21 cellular contexts compared by ENCODE assay signal in the genomic region with DNA sequence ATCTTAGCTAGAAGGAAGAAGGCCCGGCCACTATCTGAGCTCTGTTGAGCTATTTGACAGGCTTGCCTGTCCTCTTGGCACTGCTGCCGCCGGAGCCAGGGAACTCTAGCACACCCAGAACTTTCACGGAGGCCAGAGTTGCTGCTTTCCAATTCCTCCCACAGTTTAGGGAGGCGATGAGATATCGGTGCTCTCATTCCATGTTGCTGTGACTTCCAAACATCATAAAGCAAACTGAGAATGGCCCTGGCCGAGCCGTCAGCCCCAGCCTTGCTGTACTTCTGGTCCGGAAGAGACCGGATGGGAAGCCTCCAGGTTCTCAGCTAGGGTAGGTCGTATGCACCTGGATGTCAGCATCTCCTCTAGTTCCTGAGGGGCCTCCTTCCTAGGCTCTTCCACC.
DNase-seq lines count a peak whose midpoint lies in the region; ATAC-seq and TF ChIP-seq lines count a peak whose summit lies in the region.
"Had no signal": no experiment of that assay in that cellular context is flagged by ENCODE, and none has a peak within 500 bp of the region (broad histone marks: within the 10 kb centered on the region; RNA-seq: fewer than 3 reads in every experiment).

No MANE protein-coding gene starts in this region.

- in situ Hi-C loops in IMR-90 (cut with MboI; ENCODE audit: low sequenced_read_pairs) = no loop called here

- no peak overlapping the region for H3K4ac ChIP-seq in IMR-90 (ENCODE audit: low read depth, low read length)

- H3K27me3 Mint-ChIP-seq in endothelial cell (ENCODE audit: unreplicated experiment) = peaks cover 4% of the 10 kb centered on the region

- H3K27me3 ChIP-seq in IMR-90 (ENCODE audit: control insufficient read depth, insufficient read depth, low read length) (no peaks in the 10 kb centered on the region), gastroesophageal sphincter (no peaks in the 10 kb centered on the region), lung (ENCODE audit: control insufficient read depth, insufficient read depth) (no peaks in the 10 kb centered on the region), subcutaneous abdominal adipose tissue (ENCODE audit: control insufficient read depth in 5 of 5, insufficient read depth in 4 of 5, low read length in 5 of 5) (no peaks in the 10 kb centered on the region)
- H3K27me3 ChIP-seq: cardiac muscle cell had no signal

- POLR2A ChIA-PET in IMR-90 (lab: Charles Lee; ENCODE audit: unreplicated experiment) = no interaction called here

- no peak overlapping the region for H4K91ac ChIP-seq in IMR-90 (ENCODE audit: insufficient read depth, low read depth, low read length)

- no CpG with 5 or more reads among the region's 11 CpGs for WGBS in IMR-90 (ENCODE audit: extremely low coverage in 2 of 2, insufficient read length in 1 of 2), 2 experiments
- WGBS in gastroesophageal sphincter (ENCODE audit: low coverage in 1 of 2), 2 donors = 54 to 62% methylated on average over 8 to 11 of the region's 11 CpGs
- WGBS in lung, 2 donors = 83 to 84% methylated on average over 11 of the region's 11 CpGs

- dilution Hi-C loops in IMR-90 (cut with HindIII; ENCODE audit: low sequenced_read_pairs, unreplicated experiment) = no loop called here

- H3K14ac ChIP-seq in IMR-90 (replicated peaks; ENCODE audit: low read depth, low read length) = no peak overlapping the region

- no peak overlapping the region for H4K8ac ChIP-seq in IMR-90 (ENCODE audit: low read depth in 2 of 2, low read length in 2 of 2)

- no peak overlapping the region for H2BK15ac ChIP-seq in IMR-90 (ENCODE audit: low read depth, low read length)

- no peaks in the 10 kb centered on the region for H4K20me1 ChIP-seq in IMR-90 (ENCODE audit: insufficient read depth, low read length)

- H2AK9ac ChIP-seq in IMR-90 (replicated peaks; ENCODE audit: low read depth, low read length, poor library complexity) = peak overlapping the region; percentile 7

- H3K9me3 ChIP-seq in IMR-90 (ENCODE audit: control insufficient read depth, insufficient read depth, low read length) (no peaks in the 10 kb centered on the region), gastroesophageal sphincter (no peaks in the 10 kb centered on the region), lung (ENCODE audit: control insufficient read depth in 2 of 2, insufficient read depth in 1 of 2, low read length in 1 of 2) (no peaks in the 10 kb centered on the region), subcutaneous abdominal adipose tissue (ENCODE audit: control insufficient read depth in 5 of 5, low read length in 5 of 5) (no peaks in the 10 kb centered on the region)

- no peak for TF ChIP-seq EP300 in gastroesophageal sphincter (IDR thresholded peaks at IDR 0.05)

- H3K4me1 ChIP-seq in IMR-90 (ENCODE audit: control insufficient read depth, insufficient read depth, low read length) (peaks cover 31% of the 10 kb centered on the region), gastroesophageal sphincter (peaks cover 11 to 82% (median 20%) of the 10 kb centered on the region in 3 donors), lung (ENCODE audit: control insufficient read depth in 2 of 2, insufficient read depth in 2 of 2, low read length in 2 of 2) (peaks cover 4 to 12% of the 10 kb centered on the region in 2 donors), subcutaneous abdominal adipose tissue (ENCODE audit: control insufficient read depth in 5 of 5, insufficient read depth in 5 of 5, low read length in 5 of 5) (peaks cover 8 to 55% (median 41%) of the 10 kb centered on the region in 5 donors)

- H3K9ac ChIP-seq in IMR-90 (ENCODE audit: low read depth, low read length) (no peak overlapping the region), subcutaneous abdominal adipose tissue (ENCODE audit: low read length in 5 of 5) (peak overlapping the region in 1 of 5 donors; percentile 8)

- H2BK5ac ChIP-seq in IMR-90 (ENCODE audit: low read depth, low read length, poor library complexity, severe bottlenecking) = no peak overlapping the region

- no TSS peak for BruUV-seq in IMR-90 (replicated peaks; lab: Mats Ljungman, UMichigan)

- no peaks in the 10 kb centered on the region for H3K36me3 Mint-ChIP-seq in endothelial cell (ENCODE audit: low read depth, unreplicated experiment)
- H3K36me3 Mint-ChIP-seq: activated CD4-positive, alpha-beta memory T cell treated with anti-CD3 and anti-CD28 coated beads for 36 hours had no signal

- H3K4me2 ChIP-seq in IMR-90 (ENCODE audit: low read depth, low read length) = no peak overlapping the region
- H3K4me2 ChIP-seq: GM23338, PC-9 had no signal

- H3K56ac ChIP-seq in IMR-90 (ENCODE audit: extremely low read depth, insufficient read depth, low read length) = no peak overlapping the region

- CTCF ChIA-PET in IMR-90 (lab: Yijun Ruan, JAX) = no interaction called here

- no peak overlapping the region for H4K5ac ChIP-seq in IMR-90 (ENCODE audit: low read depth, low read length)

- H3K27ac ChIP-seq in IMR-90 (ENCODE audit: insufficient read depth, low read length) = no peak overlapping the region
- peak overlapping the region; percentile 0 to 74 (median 62) for H3K27ac ChIP-seq in gastroesophageal sphincter
- peak overlapping the region; percentile 56 to 60 for H3K27ac ChIP-seq in lung (ENCODE audit: low read depth in 1 of 2, low read length in 1 of 2)
- peak overlapping the region; percentile 22 for H3K27ac ChIP-seq in subcutaneous abdominal adipose tissue (ENCODE audit: low read depth, low read length)
- H3K27ac ChIP-seq: cardiac muscle cell, PC-9, WERI-Rb-1 had no signal

- H3K36me3 ChIP-seq in IMR-90 (ENCODE audit: control insufficient read depth, insufficient read depth, low read length) (no peaks in the 10 kb centered on the region), gastroesophageal sphincter (no peaks in the 10 kb centered on the region), lung (ENCODE audit: control insufficient read depth in 2 of 2, insufficient read depth in 2 of 2, low read length in 2 of 2) (no peaks in the 10 kb centered on the region), subcutaneous abdominal adipose tissue (ENCODE audit: control insufficient read depth in 5 of 5, insufficient read depth in 5 of 5, low read length in 5 of 5) (no peaks in the 10 kb centered on the region)
- H3K36me3 ChIP-seq: cardiac muscle cell, WERI-Rb-1 had no signal

- intact Hi-C loops in IMR-90 (cut with micrococcal nuclease) = loop anchor here (5.0 kb wide), 1 partner anchor 89 kb away; no protein-coding TSS in a partner anchor

- TF ChIP-seq POLR2A in IMR-90 (IDR thresholded peaks at IDR 0.05; ENCODE audit: low read depth, low read length) (no peak), gastroesophageal sphincter (IDR thresholded peaks at IDR 0.05) (no peak)

- no peak overlapping the region for H2BK20ac ChIP-seq in IMR-90 (ENCODE audit: low read depth, low read length)

- no peak overlapping the region for H3K27ac Mint-ChIP-seq in endothelial cell (ENCODE audit: unreplicated experiment)
- H3K27ac Mint-ChIP-seq: activated CD4-positive, alpha-beta memory T cell treated with anti-CD3 and anti-CD28 coated beads for 36 hours; GM23338 had no signal

- TF ChIP-seq CTCF in IMR-90 (conservative IDR thresholded peaks at IDR 0.05; ENCODE audit: low read depth, low read length) (no peak), gastroesophageal sphincter (IDR thresholded peaks at IDR 0.05) (no peak), lung (IDR thresholded peaks at IDR 0.05; ENCODE audit: control extremely low read depth, extremely low read depth) (no peak), endothelial cell (IDR thresholded peaks at IDR 0.05; ENCODE audit: unreplicated experiment) (no peak)

- ATAC-seq in IMR-90 (ENCODE audit: low read depth) (no peak), gastroesophageal sphincter (no peak), lung (ENCODE audit: insufficient read depth, low FRiP score) (no peak)
- ATAC-seq: esophagus mucosa, GM12878, GM23338, K562 had no signal

- no peak overlapping the region for H3K4me3 ChIP-seq in IMR-90 (ENCODE audit: insufficient read depth, low read depth, low read length)
- H3K4me3 ChIP-seq in gastroesophageal sphincter = no peak overlapping the region
- no peak overlapping the region for H3K4me3 ChIP-seq in lung
- peak overlapping the region in 1 of 5 donors; percentile 9 for H3K4me3 ChIP-seq in subcutaneous abdominal adipose tissue (ENCODE audit: low read depth in 1 of 5, low read length in 5 of 5)
- H3K4me3 ChIP-seq: cardiac muscle cell, GM12878, GM23338, K562, PC-9 had no signal

- H3K9me3 Mint-ChIP-seq in endothelial cell (ENCODE audit: unreplicated experiment) = no peaks in the 10 kb centered on the region
- H3K9me3 Mint-ChIP-seq: activated CD4-positive, alpha-beta memory T cell treated with anti-CD3 and anti-CD28 coated beads for 36 hours; GM23338 had no signal

- no peak overlapping the region for H3K23ac ChIP-seq in IMR-90 (ENCODE audit: low read depth, low read length)

- no peak overlapping the region for H2AFZ ChIP-seq in IMR-90 (replicated peaks; ENCODE audit: low read length, poor library complexity)
- H2AFZ ChIP-seq: GM23338, PC-9 had no signal

- no peak for DNase-seq in IMR-90
- DNase-seq in lung (ENCODE audit: low spot score) = no peak
- no peak for DNase-seq in OCI-M2 (lab: John Stamatoyannopoulos, UW; ENCODE audit: unreplicated experiment)
- DNase-seq in dermis blood vessel endothelial cell = no peak
- no peak for DNase-seq in endothelial cell (ENCODE audit: low spot score)
- DNase-seq in activated CD4-positive, CD25-positive, alpha-beta regulatory T cell (lab: John Stamatoyannopoulos, UW) = no peak
- DNase-seq: activated CD4-positive, alpha-beta memory T cell treated with anti-CD3 and anti-CD28 coated beads for 36 hours; DMS79; NCI-H1694; NCI-H82; PC-9; T-helper 2 cell; trophoblast cell; WERI-Rb-1 had no signal

- H2AK5ac ChIP-seq in IMR-90 (ENCODE audit: low read depth, low read length) = no peak overlapping the region; the same call in 1 of the 2 replicates

- no peaks in the 10 kb centered on the region for H3K79me1 ChIP-seq in IMR-90 (ENCODE audit: low read depth in 1 of 2, low read length in 2 of 2)

- H2BK120ac ChIP-seq in IMR-90 (ENCODE audit: low read depth, low read length) = no peak overlapping the region

- no peaks in the 10 kb centered on the region for H3K4me1 Mint-ChIP-seq in endothelial cell (ENCODE audit: unreplicated experiment)

- TF ChIP-seq RAD21 in IMR-90 (IDR thresholded peaks at IDR 0.05; ENCODE audit: low read length) = no peak

- no peak overlapping the region; the same call in 1 of the 2 replicates for H3K18ac ChIP-seq in IMR-90 (ENCODE audit: low read depth, low read length)

- H3K9me1 ChIP-seq in IMR-90 (ENCODE audit: insufficient read depth, low read length) = peaks cover 28% of the 10 kb centered on the region

- no peak overlapping the region for H3K4me3 Mint-ChIP-seq in endothelial cell (ENCODE audit: unreplicated experiment)
- H3K4me3 Mint-ChIP-seq: activated CD4-positive, alpha-beta memory T cell treated with anti-CD3 and anti-CD28 coated beads for 36 hours; GM23338 had no signal

TF ChIP-seq in IMR-90, 13 proteins besides CTCF, POLR2A, EP300 and RAD21 (continues in another document):
- TF ChIP-seq MAZ (IDR thresholded peaks at IDR 0.05; ENCODE audit: borderline replicate concordance, low read depth, low read length) (no peak), RCOR1 (IDR thresholded peaks at IDR 0.05; ENCODE audit: insufficient replicate concordance, low read length) (no peak)
